In genomic region chr2:154402138-154402714, GRCh38 we compare ENCODE assay signal across 8 cellular contexts.
DNase-seq lines count a peak whose midpoint lies in the region; FAIRE-seq and TF ChIP-seq lines count a peak whose summit lies in the region.

No MANE protein-coding gene starts in this region.

- no peaks in the 10 kb centered on the region for H3K9me3 ChIP-seq in HEK293 (ENCODE audit: control insufficient read depth, insufficient read depth, low read depth, low read length)

- FAIRE-seq in endometrium (lab: Jason Lieb, UNC) = peak; percentile 70

- H3K4me1 ChIP-seq in HEK293 (ENCODE audit: control insufficient read depth, insufficient read depth, low read length) = no peaks in the 10 kb centered on the region

- CTCF ChIA-PET in HEK293 (lab: Yijun Ruan, JAX) = interaction anchor here (0.8 to 1.5 kb wide), 7 partner anchors 9 to 908 kb away, joined by 3 to 4 read pairs (median 3); no protein-coding TSS in a partner anchor

- no peak for TF ChIP-seq CTCF in HEK293 (tag by site-specific recombination; IDR thresholded peaks at IDR 0.05)

- POLR2A ChIA-PET in HEK293 (lab: Yijun Ruan, JAX) = no interaction called here

- peak; percentile 13 for DNase-seq in Caki2 (ENCODE audit: low read depth)
- peak; percentile 24 to 63 for DNase-seq in NCI-H526 (lab: John Stamatoyannopoulos, UW)
- peak; percentile 12 for DNase-seq in putamen (ENCODE audit: low spot score)
- no peak for DNase-seq in T-helper 9 cell
- DNase-seq in amniotic stem cell (lab: John Stamatoyannopoulos, UW) = no peak
- DNase-seq in cortex of kidney (lab: John Stamatoyannopoulos, UW) = no peak

- in situ Hi-C loops in Caki2 (cut with HindIII; ENCODE audit: low pct_unique_long_range_greater_than_20kb, low sequenced_read_pairs) = no loop called here

- H3K36me3 ChIP-seq in HEK293 (ENCODE audit: control insufficient read depth in 2 of 2, insufficient read depth in 1 of 2, low read length in 2 of 2) = no peaks in the 10 kb centered on the region

- H3K4me3 ChIP-seq in HEK293 (ENCODE audit: low read depth, low read length) = no peak overlapping the region

- H3K27ac ChIP-seq in HEK293 (ENCODE audit: extremely low read depth, low read depth, low read length) = no peak overlapping the region

TF ChIP-seq in HEK293, 187 proteins besides CTCF, POLR2A, EP300 and RAD21:
- TF ChIP-seq ZBTB20 (tag by site-specific recombination; IDR thresholded peaks at IDR 0.05) (no peak), ZNF138 (tag by site-specific recombination; IDR thresholded peaks at IDR 0.05; ENCODE audit: borderline replicate concordance) (no peak), ZNF654 (tag by site-specific recombination; IDR thresholded peaks at IDR 0.05; ENCODE audit: low read depth) (peak; percentile 31; the same call in 1 of the 2 replicates)
TF ChIP-seq in HEK293: peak in this region for 1.

Comparison
In these comparisons a context has a peak if more than half of its experiments do, and no peak if none do; other contexts are left out.
1. DNase-seq: peak in Caki2 (single experiment), NCI-H526 (2 of 2) and putamen (single experiment); none in T-helper 9 cell (single experiment), amniotic stem cell (single experiment) and cortex of kidney (single experiment).